In the genomic region with DNA sequence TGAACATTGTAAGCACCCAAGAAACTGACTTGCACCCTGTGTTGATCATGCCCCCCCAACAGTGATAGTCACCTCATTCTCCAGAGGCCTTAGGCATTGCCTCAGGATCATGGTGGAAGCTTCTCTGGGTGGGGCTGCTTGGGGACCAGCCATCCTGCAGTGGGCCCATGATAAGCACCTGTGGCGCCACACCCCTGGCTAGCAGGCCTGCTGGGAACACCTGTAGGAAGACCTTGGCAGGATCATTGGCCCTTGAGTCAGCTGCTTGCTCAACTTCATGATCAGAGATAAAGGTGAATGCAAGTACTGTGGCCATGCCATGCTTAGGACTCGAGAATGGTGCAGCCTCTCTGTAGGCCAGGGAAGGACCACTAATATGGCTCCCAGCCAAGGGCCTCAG, we compare ENCODE assay signal across 15 cellular contexts. TPM values are rescaled to one million over a fixed set of nuclear protein-coding genes. Genes with fewer than 3 reads are reported as not detected.
"Had no signal": no experiment of that assay in that cellular context is flagged by ENCODE, and none has a peak within 500 bp of the region (broad histone marks: within the 10 kb centered on the region; RNA-seq: fewer than 3 reads in every experiment).

No MANE protein-coding gene starts in this region.

RNA-seq across cellular contexts. Expression of a gene that starts 38.9 kb away (rescaled TPM):
- total RNA-seq: stomach, subcutaneous adipose tissue, temporal lobe, testis, thoracic aorta, thyroid gland, tibial nerve, transverse colon, upper lobe of left lung, upper lobe of right lung, ureter, urinary bladder, uterus, vagina had no signal
- polyA plus RNA-seq: stomach, thymus, urinary bladder had no signal

RNA-seq across cellular contexts. Expression of a gene that starts 42.2 kb away (rescaled TPM):
- total RNA-seq: thoracic aorta, thyroid gland, tibial nerve, ureter, uterus had no signal
- polyA plus RNA-seq: thymus, urinary bladder had no signal
